In genomic region chr11:122138759-122139594, GRCh38 we compare ENCODE assay signal across 1 cellular context.
TF ChIP-seq lines count a peak whose summit lies in the region.

No MANE protein-coding gene starts in this region.

TF ChIP-seq in HepG2, 621 proteins besides CTCF, POLR2A, EP300 and RAD21:
- TF ChIP-seq ZNF124 (CRISPR knock-in tag; IDR thresholded peaks at IDR 0.05) (no peak), YEATS2 (CRISPR knock-in tag; IDR thresholded peaks at IDR 0.05; ENCODE audit: borderline replicate concordance) (no peak), BRCA1 (CRISPR knock-in tag; IDR thresholded peaks at IDR 0.05) (no peak), KAT8 (CRISPR knock-in tag; IDR thresholded peaks at IDR 0.05) (no peak), KMT2B (CRISPR knock-in tag; IDR thresholded peaks at IDR 0.05) (no peak), ZNF230 (CRISPR knock-in tag; IDR thresholded peaks at IDR 0.05) (no peak), ZNF674 (CRISPR knock-in tag; IDR thresholded peaks at IDR 0.05; ENCODE audit: low read depth) (no peak), ZZZ3 (CRISPR knock-in tag; IDR thresholded peaks at IDR 0.05; ENCODE audit: borderline replicate concordance) (no peak), ZNF772 (CRISPR knock-in tag; IDR thresholded peaks at IDR 0.05) (no peak), RARG (CRISPR knock-in tag; IDR thresholded peaks at IDR 0.05; ENCODE audit: low read depth) (no peak), SMAD9 (CRISPR knock-in tag; IDR thresholded peaks at IDR 0.05) (no peak)
- TF ChIP-seq, protein P1, sequence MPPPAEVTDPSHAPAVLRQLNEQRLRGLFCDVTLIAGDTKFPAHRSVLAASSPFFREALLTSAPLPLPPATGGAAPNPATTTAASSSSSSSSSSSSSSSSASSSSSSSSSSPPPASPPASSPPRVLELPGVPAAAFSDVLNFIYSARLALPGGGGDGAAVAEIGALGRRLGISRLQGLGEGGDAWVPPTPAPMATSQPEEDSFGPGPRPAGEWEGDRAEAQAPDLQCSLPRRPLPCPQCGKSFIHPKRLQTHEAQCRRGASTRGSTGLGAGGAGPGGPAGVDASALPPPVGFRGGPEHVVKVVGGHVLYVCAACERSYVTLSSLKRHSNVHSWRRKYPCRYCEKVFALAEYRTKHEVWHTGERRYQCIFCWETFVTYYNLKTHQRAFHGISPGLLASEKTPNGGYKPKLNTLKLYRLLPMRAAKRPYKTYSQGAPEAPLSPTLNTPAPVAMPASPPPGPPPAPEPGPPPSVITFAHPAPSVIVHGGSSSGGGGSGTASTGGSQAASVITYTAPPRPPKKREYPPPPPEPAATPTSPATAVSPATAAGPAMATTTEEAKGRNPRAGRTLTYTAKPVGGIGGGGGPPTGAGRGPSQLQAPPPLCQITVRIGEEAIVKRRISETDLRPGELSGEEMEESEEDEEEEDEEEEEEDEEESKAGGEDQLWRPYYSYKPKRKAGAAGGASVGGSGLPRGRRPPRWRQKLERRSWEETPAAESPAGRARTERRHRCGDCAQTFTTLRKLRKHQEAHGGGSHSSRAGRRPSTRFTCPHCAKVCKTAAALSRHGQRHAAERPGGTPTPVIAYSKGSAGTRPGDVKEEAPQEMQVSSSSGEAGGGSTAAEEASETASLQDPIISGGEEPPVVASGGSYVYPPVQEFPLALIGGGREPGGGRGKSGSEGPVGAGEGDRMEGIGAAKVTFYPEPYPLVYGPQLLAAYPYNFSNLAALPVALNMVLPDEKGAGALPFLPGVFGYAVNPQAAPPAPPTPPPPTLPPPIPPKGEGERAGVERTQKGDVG (CRISPR knock-in tag; IDR thresholded peaks at IDR 0.05; ENCODE audit: borderline replicate concordance), result no peak
- TF ChIP-seq, protein P2, sequence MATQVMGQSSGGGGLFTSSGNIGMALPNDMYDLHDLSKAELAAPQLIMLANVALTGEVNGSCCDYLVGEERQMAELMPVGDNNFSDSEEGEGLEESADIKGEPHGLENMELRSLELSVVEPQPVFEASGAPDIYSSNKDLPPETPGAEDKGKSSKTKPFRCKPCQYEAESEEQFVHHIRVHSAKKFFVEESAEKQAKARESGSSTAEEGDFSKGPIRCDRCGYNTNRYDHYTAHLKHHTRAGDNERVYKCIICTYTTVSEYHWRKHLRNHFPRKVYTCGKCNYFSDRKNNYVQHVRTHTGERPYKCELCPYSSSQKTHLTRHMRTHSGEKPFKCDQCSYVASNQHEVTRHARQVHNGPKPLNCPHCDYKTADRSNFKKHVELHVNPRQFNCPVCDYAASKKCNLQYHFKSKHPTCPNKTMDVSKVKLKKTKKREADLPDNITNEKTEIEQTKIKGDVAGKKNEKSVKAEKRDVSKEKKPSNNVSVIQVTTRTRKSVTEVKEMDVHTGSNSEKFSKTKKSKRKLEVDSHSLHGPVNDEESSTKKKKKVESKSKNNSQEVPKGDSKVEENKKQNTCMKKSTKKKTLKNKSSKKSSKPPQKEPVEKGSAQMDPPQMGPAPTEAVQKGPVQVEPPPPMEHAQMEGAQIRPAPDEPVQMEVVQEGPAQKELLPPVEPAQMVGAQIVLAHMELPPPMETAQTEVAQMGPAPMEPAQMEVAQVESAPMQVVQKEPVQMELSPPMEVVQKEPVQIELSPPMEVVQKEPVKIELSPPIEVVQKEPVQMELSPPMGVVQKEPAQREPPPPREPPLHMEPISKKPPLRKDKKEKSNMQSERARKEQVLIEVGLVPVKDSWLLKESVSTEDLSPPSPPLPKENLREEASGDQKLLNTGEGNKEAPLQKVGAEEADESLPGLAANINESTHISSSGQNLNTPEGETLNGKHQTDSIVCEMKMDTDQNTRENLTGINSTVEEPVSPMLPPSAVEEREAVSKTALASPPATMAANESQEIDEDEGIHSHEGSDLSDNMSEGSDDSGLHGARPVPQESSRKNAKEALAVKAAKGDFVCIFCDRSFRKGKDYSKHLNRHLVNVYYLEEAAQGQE (IDR thresholded peaks at IDR 0.05; ENCODE audit: borderline replicate concordance in 1 of 2, low read depth in 1 of 2, low read length in 2 of 2), result no peak
